Comparison of ENCODE assay signal across 8 cellular contexts in the genomic region with DNA sequence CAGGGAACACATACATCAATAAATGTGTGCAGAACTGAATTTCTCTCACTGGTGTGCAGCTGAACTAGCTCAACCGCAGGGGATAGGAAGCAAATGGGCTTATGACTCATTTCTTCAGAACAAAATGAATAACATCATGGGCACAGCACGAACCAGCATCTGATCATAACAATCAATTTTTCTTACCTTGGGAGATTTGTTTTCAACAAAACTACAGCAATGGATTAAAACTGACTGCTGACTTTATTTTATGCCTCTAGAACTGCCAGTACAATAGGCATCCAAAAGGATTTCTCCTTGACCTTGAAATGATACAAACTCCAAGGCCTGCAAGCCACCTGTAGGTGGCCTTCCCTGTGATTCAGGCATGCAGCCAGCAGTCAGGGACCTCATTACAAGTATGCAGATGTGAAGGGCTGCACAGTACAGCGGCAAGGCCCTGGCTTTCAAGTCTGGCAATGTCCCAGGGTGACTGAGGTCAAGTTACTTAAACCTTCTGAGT.
A peak's percentile ranks its signal among the peaks of the same experiment; 100 is the strongest.
DNase-seq lines count a peak whose midpoint lies in the region; ATAC-seq and TF ChIP-seq lines count a peak whose summit lies in the region.

No MANE protein-coding gene starts in this region.

- no peak overlapping the region for H3K9ac ChIP-seq in MM.1S (ENCODE audit: low read length)

- no peak overlapping the region for H3K27ac ChIP-seq in MM.1S (ENCODE audit: low read length)

- H3K36me3 ChIP-seq in MM.1S (replicated peaks; ENCODE audit: insufficient read depth, low read length) = no peaks in the 10 kb centered on the region

- no peak overlapping the region for H2AFZ ChIP-seq in MM.1S (ENCODE audit: low read length)

- no peaks in the 10 kb centered on the region for H3K27me3 ChIP-seq in MM.1S (replicated peaks; ENCODE audit: insufficient read depth, low read length)

- no peaks in the 10 kb centered on the region for H3K9me2 ChIP-seq in MM.1S (replicated peaks; ENCODE audit: insufficient read depth, low read length)

- H3K4me3 ChIP-seq in MM.1S (ENCODE audit: low read length) = no peak overlapping the region

- H3F3A ChIP-seq in MM.1S (ENCODE audit: insufficient read depth, low read length) = no peaks in the 10 kb centered on the region

- H4K20me1 ChIP-seq in MM.1S (ENCODE audit: insufficient read depth, low read length) = no peaks in the 10 kb centered on the region

- H3K4me2 ChIP-seq in MM.1S (ENCODE audit: low read depth, low read length) = no peak overlapping the region

- TF ChIP-seq CTCF in GM12872 (IDR thresholded peaks at IDR 0.05; ENCODE audit: insufficient read depth, low read depth, low read length) (0 out of 3 replicates have a peak, but pooled peaks have one; percentile 10), MM.1S (IDR thresholded peaks at IDR 0.05; ENCODE audit: low read length) (no peak)

- H3K4me1 ChIP-seq in MM.1S (ENCODE audit: low read length) = no peaks in the 10 kb centered on the region

- no peaks in the 10 kb centered on the region for H3K9me3 ChIP-seq in MM.1S (replicated peaks; ENCODE audit: insufficient read depth, low read length)

- peak; percentile 26 for DNase-seq in NAMALWA (ENCODE audit: low spot score)
- DNase-seq in iris pigment epithelial cell (ENCODE audit: low read depth) = peak; percentile 44
- DNase-seq in MM.1S = no peak
- DNase-seq in activated CD4-positive, CD25-positive, alpha-beta regulatory T cell treated with anti-CD3 and anti-CD28 coated beads, Interleukin-2, amount 50 U/mL, for 72 hours = no peak
- no peak for DNase-seq in NCI-H1048 (lab: John Stamatoyannopoulos, UW)
- no peak for DNase-seq in hepatic stellate cell (ENCODE audit: low spot score)

- peak; percentile 92 for ATAC-seq in GM21529 (IDR thresholded peaks at IDR 0.05; ENCODE audit: unreplicated experiment)

- no peaks in the 10 kb centered on the region for H3K79me2 ChIP-seq in MM.1S (ENCODE audit: low read length)

Comparison
In these comparisons a context has a peak if more than half of its experiments do, and no peak if none do; other contexts are left out.
1. DNase-seq: peak in NAMALWA (single experiment) and iris pigment epithelial cell (single experiment); none in MM.1S (single experiment), activated CD4-positive, CD25-positive, alpha-beta regulatory T cell treated with anti-CD3 and anti-CD28 coated beads, Interleukin-2, amount 50 U/mL, for 72 hours (single experiment), NCI-H1048 (single experiment) and hepatic stellate cell (single experiment).